ENCODE assay signal across 21 cellular contexts in genomic region chr21:28240586-28240985, GRCh38.
"Had no signal": no experiment of that assay in that cellular context is flagged by ENCODE, and none has a peak within 500 bp of the region (broad histone marks: within the 10 kb centered on the region; RNA-seq: fewer than 3 reads in every experiment).

No MANE protein-coding gene starts in this region.

- ATAC-seq: activated CD8-positive, alpha-beta T cell treated with anti-CD3 and anti-CD28 coated beads, Interleukin-2, amount 10 ng/mL, durations not matched to agents 7 days and 5 days; activated naive CD8-positive, alpha-beta T cell treated with anti-CD3 and anti-CD28 coated beads, Interleukin-2, amount 50 U/mL, for 24 hours; activated T-cell treated with anti-CD3 and anti-CD28 coated beads, Interleukin-2, amount 50 U/mL, for 4 hours; gastrocnemius medialis had no signal

- H3K4me3 ChIP-seq: esophagus squamous epithelium, gastrocnemius medialis, left ventricle myocardium inferior, suprapubic skin, transverse colon, uterus had no signal

- H3K4me1 ChIP-seq: uterus had no signal

- H3K27me3 Mint-ChIP-seq: activated CD4-positive, alpha-beta T cell treated with anti-CD3 and anti-CD28 coated beads, Interleukin-2, amount 10 ng/mL, durations not matched to agents 7 days and 5 days; activated naive CD4-positive, alpha-beta T cell treated with anti-CD3 and anti-CD28 coated beads, Interleukin-2, amount 10 ng/mL, durations not matched to agents 7 days and 5 days; activated naive CD8-positive, alpha-beta T cell treated with anti-CD3 and anti-CD28 coated beads, Interleukin-2, amount 50 U/mL, for 24 hours; progenitor cell of endocrine pancreas had no signal

- H3K27ac ChIP-seq: gastrocnemius medialis, suprapubic skin, transverse colon, uterus had no signal

- H3K36me3 ChIP-seq: esophagus squamous epithelium, gastrocnemius medialis, left ventricle myocardium inferior, suprapubic skin, transverse colon, uterus had no signal

- H3K36me3 Mint-ChIP-seq: activated naive CD4-positive, alpha-beta T cell treated with anti-CD3 and anti-CD28 coated beads, Interleukin-2, amount 10 ng/mL, durations not matched to agents 7 days and 5 days had no signal

- H3K9me3 ChIP-seq: esophagus squamous epithelium, gastrocnemius medialis, left ventricle myocardium inferior, suprapubic skin, transverse colon, uterus had no signal

- H3K27me3 ChIP-seq: esophagus squamous epithelium, gastrocnemius medialis, suprapubic skin, transverse colon, uterus had no signal

- H3K4me1 Mint-ChIP-seq: activated CD4-positive, alpha-beta T cell treated with anti-CD3 and anti-CD28 coated beads, Interleukin-2, amount 10 ng/mL, durations not matched to agents 7 days and 5 days; activated naive CD4-positive, alpha-beta T cell treated with anti-CD3 and anti-CD28 coated beads, Interleukin-2, amount 10 ng/mL, durations not matched to agents 7 days and 5 days; activated naive CD8-positive, alpha-beta T cell treated with anti-CD3 and anti-CD28 coated beads, Interleukin-2, amount 50 U/mL, for 24 hours had no signal

- H3K27ac Mint-ChIP-seq: activated CD4-positive, alpha-beta T cell treated with anti-CD3 and anti-CD28 coated beads, Interleukin-2, amount 10 ng/mL, durations not matched to agents 7 days and 5 days; activated CD8-positive, alpha-beta T cell treated with anti-CD3 and anti-CD28 coated beads, Interleukin-2, amount 10 ng/mL, durations not matched to agents 7 days and 5 days; activated naive CD4-positive, alpha-beta T cell treated with anti-CD3 and anti-CD28 coated beads, Interleukin-2, amount 10 ng/mL, durations not matched to agents 7 days and 5 days; activated naive CD8-positive, alpha-beta T cell treated with anti-CD3 and anti-CD28 coated beads, Interleukin-2, amount 50 U/mL, for 24 hours; progenitor cell of endocrine pancreas; stimulated activated naive CD8-positive, alpha-beta T cell treated with anti-CD3 and anti-CD28 coated beads, Interleukin-15, Interleukin-2, amounts not matched to agents 100 ng/mL and 50 ng/mL, for 24 hours had no signal

- H3K4me3 Mint-ChIP-seq: activated CD4-positive, alpha-beta T cell treated with anti-CD3 and anti-CD28 coated beads, Interleukin-2, amount 10 ng/mL, durations not matched to agents 7 days and 5 days; activated CD8-positive, alpha-beta T cell treated with anti-CD3 and anti-CD28 coated beads, Interleukin-2, amount 10 ng/mL, durations not matched to agents 7 days and 5 days; activated naive CD4-positive, alpha-beta T cell treated with anti-CD3 and anti-CD28 coated beads, Interleukin-2, amount 10 ng/mL, durations not matched to agents 7 days and 5 days; activated naive CD8-positive, alpha-beta T cell treated with anti-CD3 and anti-CD28 coated beads, Interleukin-2, amount 50 U/mL, for 24 hours; activated T-cell treated with anti-CD3 and anti-CD28 coated beads, Interleukin-2, amount 50 U/mL, for 4 hours; stimulated activated naive CD8-positive, alpha-beta T cell treated with anti-CD3 and anti-CD28 coated beads, Interleukin-15, Interleukin-2, amounts not matched to agents 100 ng/mL and 50 ng/mL, for 24 hours had no signal

- H3K9me3 Mint-ChIP-seq: activated CD4-positive, alpha-beta T cell treated with anti-CD3 and anti-CD28 coated beads, Interleukin-2, amount 10 ng/mL, durations not matched to agents 7 days and 5 days; activated naive CD4-positive, alpha-beta T cell treated with anti-CD3 and anti-CD28 coated beads, Interleukin-2, amount 10 ng/mL, durations not matched to agents 7 days and 5 days; activated naive CD8-positive, alpha-beta T cell treated with anti-CD3 and anti-CD28 coated beads, Interleukin-2, amount 50 U/mL, for 24 hours; activated T-cell treated with anti-CD3 and anti-CD28 coated beads, Interleukin-2, amount 50 U/mL, for 4 hours; stimulated activated naive CD8-positive, alpha-beta T cell treated with anti-CD3 and anti-CD28 coated beads, Interleukin-15, Interleukin-2, amounts not matched to agents 100 ng/mL and 50 ng/mL, for 24 hours had no signal

- DNase-seq: activated CD4-positive, alpha-beta T cell treated with anti-CD3 and anti-CD28 coated beads, Interleukin-2, amount 10 ng/mL, durations not matched to agents 7 days and 5 days; activated CD4-positive, CD25-positive, alpha-beta regulatory T cell; activated CD8-positive, alpha-beta T cell treated with anti-CD3 and anti-CD28 coated beads, Interleukin-2, amount 10 ng/mL, durations not matched to agents 7 days and 5 days; activated naive CD4-positive, alpha-beta T cell treated with anti-CD3 and anti-CD28 coated beads, Interleukin-2, amount 10 ng/mL, durations not matched to agents 7 days and 5 days; activated naive CD8-positive, alpha-beta T cell treated with anti-CD3 and anti-CD28 coated beads, Interleukin-2, amount 50 U/mL, for 24 hours; activated T-cell treated with anti-CD3 and anti-CD28 coated beads, Interleukin-2, amount 50 U/mL, for 4 hours; aorta; effector CD8-positive, alpha-beta T cell; esophagus squamous epithelium; gastrocnemius medialis; head of caudate nucleus; left ventricle myocardium inferior; mammary epithelial cell; occipital lobe; T-helper 1 cell; T-helper 9 cell; transverse colon; uterus had no signal
